ENCODE assay signal across 15 cellular contexts in the genomic region with DNA sequence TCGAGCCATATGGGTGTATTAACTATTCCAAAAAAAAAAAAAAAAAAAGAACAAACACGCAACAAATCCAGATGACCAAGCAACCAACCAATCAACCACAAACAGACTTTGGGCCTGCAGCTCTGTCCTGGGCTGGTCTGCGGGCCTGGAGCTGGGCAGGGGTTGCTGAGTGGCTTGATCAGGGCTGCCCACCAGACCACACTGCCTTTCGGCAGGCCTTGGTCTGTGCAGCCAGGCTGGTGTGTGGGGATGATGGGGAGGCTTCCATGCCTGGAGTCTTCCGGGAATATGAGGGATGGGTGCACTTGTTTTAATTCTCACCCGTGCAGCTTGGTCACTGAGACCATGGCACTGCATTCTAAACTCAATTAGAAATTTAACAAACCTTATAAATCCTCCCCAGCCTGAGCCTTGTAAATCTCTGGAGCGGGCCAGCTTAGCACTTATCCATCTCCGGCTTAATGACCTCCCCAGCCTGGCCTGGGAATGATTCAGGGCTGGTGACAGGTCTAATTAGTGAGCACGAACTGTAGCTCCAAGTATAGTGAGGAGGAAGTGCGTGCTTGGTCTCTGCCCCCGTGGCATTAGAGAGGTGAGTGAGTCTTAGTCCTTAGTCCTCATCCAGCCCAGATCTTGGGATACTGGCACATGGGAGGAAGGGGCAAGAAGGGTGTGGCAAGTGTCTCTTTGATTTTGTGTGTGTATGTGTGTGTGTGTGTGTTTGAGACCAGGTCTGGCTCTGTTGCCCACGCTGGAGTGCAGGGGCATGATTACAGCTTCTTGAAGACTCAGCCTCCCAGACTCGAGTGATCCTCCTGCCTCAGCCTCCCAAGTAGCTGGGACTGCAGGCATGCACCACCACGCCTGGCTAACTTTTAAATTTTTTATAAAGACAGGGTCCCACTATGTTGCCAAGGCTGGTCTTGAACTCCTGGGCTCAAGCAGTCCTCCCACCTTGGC.
DNase-seq lines count a peak whose midpoint lies in the region; ATAC-seq and TF ChIP-seq lines count a peak whose summit lies in the region.
"Had no signal": no experiment of that assay in that cellular context is flagged by ENCODE, and none has a peak within 500 bp of the region (broad histone marks: within the 10 kb centered on the region; RNA-seq: fewer than 3 reads in every experiment).

No MANE protein-coding gene starts in this region.

- ATAC-seq in RWPE2 (ENCODE audit: low read depth): no peak
- no peak for ATAC-seq in HG03460 (IDR thresholded peaks at IDR 0.05; ENCODE audit: unreplicated experiment)
- ATAC-seq in GM21360 (IDR thresholded peaks at IDR 0.05; ENCODE audit: unreplicated experiment): no peak
- ATAC-seq: GM23338 had no signal

- H3K9me3 ChIP-seq in RWPE2 (ENCODE audit: severe bottlenecking): no peaks in the 10 kb centered on the region
- H3K9me3 ChIP-seq in stomach: no peaks in the 10 kb centered on the region
- H3K9me3 ChIP-seq: Caco-2 had no signal

- H3K36me3 ChIP-seq in RWPE2 (ENCODE audit: low read depth): no peaks in the 10 kb centered on the region
- no peaks in the 10 kb centered on the region for H3K36me3 ChIP-seq in stomach

- intact Hi-C loops in stomach (cut with DNase I; ENCODE audit: low total_unique reads): loop anchor here (10.0 kb wide), 1 partner anchor 343 kb away; no protein-coding TSS in a partner anchor

- WGBS in stomach, 5 donors: 67 to 72% (median 68%) methylated on average over 14 of the region's 14 CpGs

- DNase-seq in activated CD8-positive, alpha-beta memory T cell treated with anti-CD3 and anti-CD28 coated beads for 24 hours: peak; percentile 13
- DNase-seq in activated CD8-positive, alpha-beta memory T cell treated with anti-CD3 and anti-CD28 coated beads, Interleukin-2, amount 50 U/mL, for 48 hours: no peak
- DNase-seq in RWPE2 (ENCODE audit: low spot score) (peak; percentile 34), left kidney (ENCODE audit: low read depth, low spot score) (peak; percentile 79), stomach (peak; percentile 9), hepatic stellate cell (ENCODE audit: low spot score) (no peak)
- DNase-seq: 8988T; Caco-2; CD4-positive, CD25-positive, alpha-beta regulatory T cell; NCI-H1694 treated with DMSO at 0.1 percent for 48 hours; PC-9 had no signal

- H3K27ac ChIP-seq in RWPE2 (ENCODE audit: poor library complexity, severe bottlenecking) (no peak overlapping the region), stomach (no peak overlapping the region)
- H3K27ac ChIP-seq: PC-9, RWPE1 had no signal

- H3K27me3 ChIP-seq in RWPE2 (ENCODE audit: insufficient read depth, poor library complexity, severe bottlenecking) (peaks cover 16% of the 10 kb centered on the region), stomach (peaks cover 0 to 50% (median 15%) of the 10 kb centered on the region in 3 donors)

- no peak for TF ChIP-seq EP300 in stomach (IDR thresholded peaks at IDR 0.05)

- TF ChIP-seq CTCF in RWPE2 (IDR thresholded peaks at IDR 0.05; ENCODE audit: poor library complexity, severe bottlenecking) (no peak), stomach (IDR thresholded peaks at IDR 0.05) (no peak)

- TF ChIP-seq POLR2A in stomach (IDR thresholded peaks at IDR 0.05): no peak

- H3K4me3 ChIP-seq in RWPE2 (ENCODE audit: severe bottlenecking): no peak overlapping the region
- H3K4me3 ChIP-seq in stomach: no peak overlapping the region
- H3K4me3 ChIP-seq: GM23338, PC-9 had no signal

- H3K4me1 ChIP-seq in RWPE2 (ENCODE audit: insufficient read depth, poor library complexity, severe bottlenecking): no peaks in the 10 kb centered on the region
- no peaks in the 10 kb centered on the region for H3K4me1 ChIP-seq in stomach
- H3K4me1 ChIP-seq: Caco-2 had no signal

Comparison
In these comparisons a context has a peak if more than half of its experiments do, and no peak if none do; other contexts are left out.
1. DNase-seq: peak in activated CD8-positive, alpha-beta memory T cell treated with anti-CD3 and anti-CD28 coated beads for 24 hours (single experiment), RWPE2 (single experiment), left kidney (single experiment) and stomach (single experiment); none in activated CD8-positive, alpha-beta memory T cell treated with anti-CD3 and anti-CD28 coated beads, Interleukin-2, amount 50 U/mL, for 48 hours (single experiment) and hepatic stellate cell (single experiment).